8 cellular contexts compared by ENCODE assay signal in the genomic region with DNA sequence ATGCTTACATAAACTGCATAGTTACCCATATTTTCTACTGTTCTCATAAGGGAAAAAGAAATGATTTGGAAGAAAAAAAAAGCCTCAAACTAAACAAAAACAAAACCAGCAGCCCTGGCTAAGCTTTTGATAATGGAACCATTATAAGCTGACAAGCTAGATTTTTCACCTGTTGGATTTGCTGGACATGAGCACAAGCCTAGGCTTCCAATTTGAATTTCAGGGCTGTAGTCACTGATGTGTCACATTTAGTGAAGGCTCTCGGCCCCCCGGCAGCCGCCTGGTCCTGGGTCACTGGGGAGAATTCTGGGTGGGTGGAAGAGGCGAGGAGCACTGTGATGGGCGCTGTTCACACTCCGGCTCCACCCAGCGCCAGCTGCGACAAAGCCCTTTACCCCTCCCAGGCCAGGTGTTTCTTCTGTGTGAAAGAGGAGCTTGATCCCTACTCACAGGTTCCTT. TPM values are rescaled to one million over a fixed set of nuclear protein-coding genes. Genes with fewer than 3 reads are reported as not detected.
DNase-seq lines count a peak whose midpoint lies in the region; ATAC-seq, FAIRE-seq and TF ChIP-seq lines count a peak whose summit lies in the region.

No MANE protein-coding gene starts in this region.

- peak overlapping the region; percentile 86 for H3K27ac ChIP-seq in Panc1 (ENCODE audit: low read length)
- H3K27ac ChIP-seq in endothelial cell of umbilical vein (ENCODE audit: insufficient read depth, low read depth, low read length), result no peak overlapping the region
- peak overlapping the region; percentile 81 to 92 (median 86) for H3K27ac ChIP-seq in pancreas

- peaks cover 16% of the 10 kb centered on the region for H3K4me1 ChIP-seq in Panc1 (ENCODE audit: control insufficient read depth, insufficient read depth, low read length)
- peaks cover 17% of the 10 kb centered on the region for H3K4me1 ChIP-seq in endothelial cell of umbilical vein (ENCODE audit: control insufficient read depth, extremely low read depth, insufficient read depth, low read length)
- H3K4me1 ChIP-seq in pancreas, result peaks cover 0 to 10% (median 4%) of the 10 kb centered on the region in 3 donors

- H3K36me3 ChIP-seq in Panc1 (ENCODE audit: control insufficient read depth, insufficient read depth, low read length), result no peaks in the 10 kb centered on the region
- no peaks in the 10 kb centered on the region for H3K36me3 ChIP-seq in endothelial cell of umbilical vein (ENCODE audit: control insufficient read depth in 2 of 2, extremely low read depth in 1 of 2, insufficient read depth in 2 of 2, low read length in 2 of 2)
- H3K36me3 ChIP-seq in pancreas, result no peaks in the 10 kb centered on the region

- ATAC-seq in Panc1 (no peak), pancreas (peak in 3 of 4 donors; percentile 18 to 20 (median 18))

- H3K4me2 ChIP-seq in endothelial cell of umbilical vein (ENCODE audit: insufficient read depth, low read length), result peak overlapping the region; percentile 90

- no peaks in the 10 kb centered on the region for H3K27me3 ChIP-seq in Panc1 (ENCODE audit: control insufficient read depth, insufficient read depth, low read length)
- no peaks in the 10 kb centered on the region for H3K27me3 ChIP-seq in endothelial cell of umbilical vein (ENCODE audit: control insufficient read depth in 2 of 2, insufficient read depth in 2 of 2, low read length in 2 of 2)
- no peaks in the 10 kb centered on the region for H3K27me3 ChIP-seq in pancreas

- in situ Hi-C loops in Panc1 (cut with HindIII; ENCODE audit: low pct_unique_long_range_greater_than_20kb, low sequenced_read_pairs), result no loop called here

- TF ChIP-seq CTCF in Panc1 (IDR thresholded peaks at IDR 0.05), result no peak
- no peak for TF ChIP-seq CTCF in endothelial cell of umbilical vein (IDR thresholded peaks at IDR 0.05; ENCODE audit: extremely low read depth in 1 of 2, insufficient read depth in 1 of 2, low read depth in 1 of 2, low read length in 2 of 2)
- TF ChIP-seq CTCF in pancreas (IDR thresholded peaks at IDR 0.05), result no peak

- H3K79me2 ChIP-seq in endothelial cell of umbilical vein (ENCODE audit: control insufficient read depth, insufficient read depth, low read length), result no peaks in the 10 kb centered on the region

- BruUV-seq in Panc1 (replicated peaks; lab: Mats Ljungman, UMichigan) (no TSS peak), endothelial cell of umbilical vein (replicated peaks; lab: Mats Ljungman, UMichigan) (no TSS peak)

- H3K9ac ChIP-seq in endothelial cell of umbilical vein (replicated peaks; ENCODE audit: extremely low read depth, insufficient read depth, low read length), result peak overlapping the region; percentile 72

- DNase-seq in stimulated activated CD4-positive, alpha-beta T cell treated with anti-CD3 and anti-CD28 coated beads, Interleukin-15, amount 100 ng/mL, for 24 hours, result peak; percentile 36
- no peak for DNase-seq in stimulated activated CD4-positive, alpha-beta T cell treated with anti-CD3 and anti-CD28 coated beads, Interleukin-4, amount 100 ng/mL, for 1 hour
- DNase-seq in Panc1 (ENCODE audit: low read depth, low spot score) (no peak), endothelial cell of umbilical vein (ENCODE audit: low read depth, low spot score) (no peak), pancreas (peak; percentile 42 to 76 (median 52)), SIG-M5 treated with dmso at 0.1 percent for 504 hours (lab: John Stamatoyannopoulos, UW; ENCODE audit: unreplicated experiment) (no peak), NCI-H226 (no peak), mesenteric fat pad (ENCODE audit: low spot score) (no peak)

- POLR2A ChIA-PET in Panc1 (lab: Charles Lee), result interaction anchor here (0.7 kb wide), 1 partner anchor 9 kb away, joined by 3 read pairs; no protein-coding TSS in a partner anchor
- POLR2A ChIA-PET in endothelial cell of umbilical vein (lab: Charles Lee), result interaction anchor here (0.6 kb wide), 1 partner anchor 202 kb away, joined by 3 read pairs; no protein-coding TSS in a partner anchor

- FAIRE-seq in endothelial cell of umbilical vein (lab: Jason Lieb, UNC) (peak; percentile 62), pancreas (lab: Jason Lieb, UNC) (no peak)

- no peak overlapping the region for H2AFZ ChIP-seq in endothelial cell of umbilical vein (ENCODE audit: low read depth, low read length)

- H3K9me3 ChIP-seq in Panc1 (ENCODE audit: control insufficient read depth, insufficient read depth, low read depth, low read length) (no peaks in the 10 kb centered on the region), endothelial cell of umbilical vein (replicated peaks; ENCODE audit: control insufficient read depth, insufficient read depth, low read length) (no peaks in the 10 kb centered on the region), pancreas (no peaks in the 10 kb centered on the region)

- intact Hi-C loops in Panc1 (cut with micrococcal nuclease; ENCODE audit: unreplicated experiment), result no loop called here
- intact Hi-C loops in endothelial cell of umbilical vein (cut with micrococcal nuclease), result no loop called here
- intact Hi-C loops in pancreas (cut with DNase I), result loop anchor here in 1 of 3 donors (10.0 kb wide), 1 partner anchor 463 kb away; no protein-coding TSS in a partner anchor

- CTCF ChIA-PET in Panc1 (lab: Charles Lee), result no interaction called here
- CTCF ChIA-PET in endothelial cell of umbilical vein (lab: Charles Lee), result interaction anchor here (1.4 to 9.4 kb wide), 4 partner anchors 9 to 135 kb away, joined by 3 to 78 read pairs (median 15); partner anchors contain the start of gene USP3

- dilution Hi-C loops in endothelial cell of umbilical vein (cut with MboI; ENCODE audit: extremely low pct_ligation_motif_present, low sequenced_read_pairs), result no loop called here

- no peaks in the 10 kb centered on the region for H4K20me1 ChIP-seq in endothelial cell of umbilical vein (replicated peaks; ENCODE audit: control insufficient read depth, extremely low read depth, insufficient read depth, low read length)

- H3K4me3 ChIP-seq in Panc1 (ENCODE audit: low read depth in 2 of 2, low read length in 2 of 2) (peak overlapping the region; percentile 73 to 94), endothelial cell of umbilical vein (replicated peaks in 1 of 3; ENCODE audit: insufficient read depth in 1 of 3, low read depth in 1 of 3, low read length in 3 of 3) (peak overlapping the region; percentile 56 to 82 (median 71)), pancreas (peak overlapping the region; percentile 60 to 86 (median 64))

- 9 to 11% methylated on average over 8 of the region's 8 CpGs for WGBS in pancreas, 2 donors

- no peak for TF ChIP-seq POLR2A in endothelial cell of umbilical vein (IDR thresholded peaks at IDR 0.05; ENCODE audit: low read depth, low read length)

- H3K9me1 ChIP-seq in endothelial cell of umbilical vein (replicated peaks; ENCODE audit: control insufficient read depth, extremely low read depth, insufficient read depth, low read length), result no peaks in the 10 kb centered on the region

TF ChIP-seq in endothelial cell of umbilical vein, 7 proteins besides CTCF, POLR2A, EP300 and RAD21:
- no peak for TF ChIP-seq GATA2 (IDR thresholded peaks at IDR 0.05; ENCODE audit: insufficient read depth, insufficient read length, low read depth, low read length)
- TF ChIP-seq JUN (IDR thresholded peaks at IDR 0.05; ENCODE audit: borderline replicate concordance, insufficient read depth, insufficient read length, low read depth), result no peak
- no peak for TF ChIP-seq POLR2AphosphoS5 (IDR thresholded peaks at IDR 0.05; ENCODE audit: insufficient read depth, low read depth, low read length)
- no peak for TF ChIP-seq MYC (IDR thresholded peaks at IDR 0.05; ENCODE audit: low read depth, low read length)
- TF ChIP-seq MAX (IDR thresholded peaks at IDR 0.05; ENCODE audit: insufficient read depth, insufficient read length), result no peak
- TF ChIP-seq EZH2 (IDR thresholded peaks at IDR 0.05; ENCODE audit: borderline replicate concordance, low read depth, low read length, severe bottlenecking), result no peak
- TF ChIP-seq FOS (IDR thresholded peaks at IDR 0.05; ENCODE audit: borderline replicate concordance, insufficient read depth, low read length), result no peak

RNA-seq across cellular contexts. Expression of gene FBXL22, which starts 4.6 kb away (rescaled TPM):
- total RNA-seq in Panc1 (2021; ENCODE audit: unreplicated experiment) (0.54 TPM), endothelial cell of umbilical vein (not detected in 2 replicates), pancreas (1 to 10 TPM in 2 of 6 donors, under 1 TPM in 4; 0.28 to 2.1 (median 0.66) TPM), mesenteric fat pad (1.0 TPM)
- 0.73 TPM for polyA plus RNA-seq in Panc1 (2012; ENCODE audit: insufficient read length)
- polyA plus RNA-seq in endothelial cell of umbilical vein (0.06 and 0.13 TPM in 2 replicates), pancreas (under 1 TPM; 0.87 to 0.94 TPM)
- polyA plus RNA-seq in endothelial cell of umbilical vein (2011; cell fraction: cytosol; rRNA removed), result 0.06 and 0.13 TPM in 2 replicates
- polyA plus RNA-seq in endothelial cell of umbilical vein (2011; cell fraction: nucleus; rRNA removed), result 0.14 and 0.15 TPM in 2 replicates
- 0.17 TPM in 1 of 2 replicates, not detected in the other for polyA plus RNA-seq in endothelial cell of umbilical vein (2012)
- 0.27 TPM in 1 of 2 replicates, not detected in the other for polyA minus RNA-seq in endothelial cell of umbilical vein
- 0.51 TPM for polyA minus RNA-seq in endothelial cell of umbilical vein (2011; cell fraction: cytosol; rRNA and poly(A)+ RNA removed)
- 0.67 and 0.72 TPM in 2 replicates for polyA minus RNA-seq in endothelial cell of umbilical vein (2011; cell fraction: nucleus; rRNA and poly(A)+ RNA removed)

Comparison
In these comparisons a context has a peak if more than half of its experiments do, and no peak if none do; other contexts are left out.
1. DNase-seq: peak in stimulated activated CD4-positive, alpha-beta T cell treated with anti-CD3 and anti-CD28 coated beads, Interleukin-15, amount 100 ng/mL, for 24 hours (single experiment) and pancreas (6 of 6); none in stimulated activated CD4-positive, alpha-beta T cell treated with anti-CD3 and anti-CD28 coated beads, Interleukin-4, amount 100 ng/mL, for 1 hour (single experiment), Panc1 (single experiment), endothelial cell of umbilical vein (single experiment), SIG-M5 treated with dmso at 0.1 percent for 504 hours (single experiment), NCI-H226 (single experiment) and mesenteric fat pad (single experiment).
2. Peak in every context shown above with its lines, with median percentiles within 50 percentile points of each other: H3K4me3 ChIP-seq.